ENCODE assay signal across 21 cellular contexts in the genomic region with DNA sequence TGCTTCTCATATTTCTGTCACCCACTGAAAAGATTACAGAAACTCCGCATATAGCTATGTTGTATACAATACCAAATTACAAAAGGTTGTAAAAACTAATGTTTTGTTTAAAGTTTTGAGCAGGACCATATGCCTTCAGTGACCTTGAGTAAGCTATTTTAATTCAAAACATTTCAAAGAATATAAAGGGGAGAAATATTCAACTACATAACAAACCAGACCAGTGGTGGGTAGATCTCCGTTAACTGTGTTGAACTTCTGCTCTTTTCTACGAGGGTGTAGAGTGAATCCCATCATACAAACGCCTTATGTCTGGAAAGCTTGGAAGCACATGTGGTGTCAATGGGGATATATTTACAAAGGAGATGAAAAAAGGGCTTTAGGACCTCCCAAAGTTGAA.
"Had no signal": no experiment of that assay in that cellular context is flagged by ENCODE, and none has a peak within 500 bp of the region (broad histone marks: within the 10 kb centered on the region; RNA-seq: fewer than 3 reads in every experiment).

No MANE protein-coding gene starts in this region.

- H3K27ac ChIP-seq: right atrium auricular region had no signal

- H3K36me3 Mint-ChIP-seq: activated naive CD8-positive, alpha-beta T cell treated with anti-CD3 and anti-CD28 coated beads, Interleukin-2, amount 10 ng/mL, durations not matched to agents 7 days and 5 days; naive thymus-derived CD4-positive, alpha-beta T cell; T-cell had no signal

- H3K4me3 Mint-ChIP-seq: activated naive CD8-positive, alpha-beta T cell treated with anti-CD3 and anti-CD28 coated beads, Interleukin-2, amount 10 ng/mL, durations not matched to agents 7 days and 5 days; activated T-helper 1 cell treated with anti-CD3 and anti-CD28 coated beads, Interleukin-12 subunit alpha, Interleukin-12 subunit beta, Interleukin-2, Interleukin-4 antibody, amounts not matched to agents 30 ng/mL and 10 ng/mL and 1 ng/mL, durations not matched to agents 14 hours and 24 hours and 36 hours; effector memory CD8-positive, alpha-beta T cell; naive thymus-derived CD4-positive, alpha-beta T cell; T-cell had no signal

- H3K27me3 Mint-ChIP-seq: activated naive CD8-positive, alpha-beta T cell treated with anti-CD3 and anti-CD28 coated beads, Interleukin-2, amount 10 ng/mL, durations not matched to agents 7 days and 5 days had no signal

- H3K27me3 ChIP-seq: left lung, right atrium auricular region had no signal

- ATAC-seq: effector memory CD8-positive, alpha-beta T cell; mucosa of descending colon; naive thymus-derived CD4-positive, alpha-beta T cell; stimulated activated naive CD8-positive, alpha-beta T cell treated with anti-CD3 and anti-CD28 coated beads, Interleukin-15, Interleukin-2, amounts not matched to agents 100 U/mL and 50 U/mL, for 24 hours; T-cell had no signal

- DNase-seq: activated CD4-positive, alpha-beta T cell treated with anti-CD3 and anti-CD28 coated beads, Interleukin-2, amount 50 U/mL, for 1 hour; activated CD8-positive, alpha-beta memory T cell treated with anti-CD3 and anti-CD28 coated beads for 24 hours; activated naive CD4-positive, alpha-beta T cell; activated naive CD8-positive, alpha-beta T cell treated with anti-CD3 and anti-CD28 coated beads, Interleukin-2, amount 10 ng/mL, durations not matched to agents 7 days and 5 days; aorta; dermis blood vessel endothelial cell; effector memory CD8-positive, alpha-beta T cell; islet precursor cell; left lung; mammary epithelial cell; mucosa of descending colon; naive thymus-derived CD4-positive, alpha-beta T cell; posterior cingulate gyrus; small intestine; stimulated activated CD4-positive, alpha-beta T cell treated with anti-CD3 and anti-CD28 coated beads, Interleukin-4, amount 100 ng/mL, for 4 hours; stimulated activated CD8-positive, alpha-beta memory T cell treated with anti-CD3 and anti-CD28 coated beads, Interleukin-4, amount 100 ng/mL, for 48 hours; stimulated activated naive CD8-positive, alpha-beta T cell treated with anti-CD3 and anti-CD28 coated beads, Interleukin-15, Interleukin-2, amounts not matched to agents 100 U/mL and 50 U/mL, for 24 hours; T-cell; T-helper 9 cell had no signal

- H3K27ac Mint-ChIP-seq: activated naive CD8-positive, alpha-beta T cell treated with anti-CD3 and anti-CD28 coated beads, Interleukin-2, amount 10 ng/mL, durations not matched to agents 7 days and 5 days; activated T-helper 1 cell treated with anti-CD3 and anti-CD28 coated beads, Interleukin-12 subunit alpha, Interleukin-12 subunit beta, Interleukin-2, Interleukin-4 antibody, amounts not matched to agents 30 ng/mL and 10 ng/mL and 1 ng/mL, durations not matched to agents 14 hours and 24 hours and 36 hours; effector memory CD8-positive, alpha-beta T cell; naive thymus-derived CD4-positive, alpha-beta T cell; T-cell had no signal

- H3K4me1 Mint-ChIP-seq: activated naive CD8-positive, alpha-beta T cell treated with anti-CD3 and anti-CD28 coated beads, Interleukin-2, amount 10 ng/mL, durations not matched to agents 7 days and 5 days; T-cell had no signal

- H3K4me3 ChIP-seq: left lung, mucosa of descending colon, right atrium auricular region had no signal

- H3K9me3 ChIP-seq: left lung, mucosa of descending colon, right atrium auricular region had no signal

- H3K9me3 Mint-ChIP-seq: activated naive CD8-positive, alpha-beta T cell treated with anti-CD3 and anti-CD28 coated beads, Interleukin-2, amount 10 ng/mL, durations not matched to agents 7 days and 5 days; activated T-helper 1 cell treated with anti-CD3 and anti-CD28 coated beads, Interleukin-12 subunit alpha, Interleukin-12 subunit beta, Interleukin-2, Interleukin-4 antibody, amounts not matched to agents 30 ng/mL and 10 ng/mL and 1 ng/mL, durations not matched to agents 14 hours and 24 hours and 36 hours had no signal

- H3K36me3 ChIP-seq: left lung, right atrium auricular region had no signal
